ENCODE assay signal across 28 cellular contexts in the genomic region with DNA sequence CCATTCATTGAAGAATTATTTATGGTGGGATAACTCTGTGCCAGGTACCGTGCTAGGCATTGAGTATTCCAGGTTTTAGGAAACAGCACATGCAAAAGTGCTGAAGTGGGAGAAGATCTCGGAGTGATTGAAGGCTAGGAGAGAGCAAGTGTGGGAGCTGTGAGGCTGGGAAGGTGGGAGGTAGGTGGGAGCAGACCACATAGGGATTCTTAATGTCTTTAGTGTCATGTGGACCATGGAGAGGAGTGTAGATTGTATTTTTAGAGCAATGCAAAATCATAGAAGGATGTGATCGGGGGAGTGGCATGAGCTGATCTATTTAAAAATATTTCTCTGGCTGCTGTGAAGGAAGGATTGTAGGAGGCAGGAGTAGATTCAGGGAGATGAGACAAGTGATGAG. TPM values are rescaled to one million over a fixed set of nuclear protein-coding genes. Genes with fewer than 3 reads are reported as not detected.
DNase-seq lines count a peak whose midpoint lies in the region; ATAC-seq lines count a peak whose summit lies in the region.
"Had no signal": no experiment of that assay in that cellular context is flagged by ENCODE, and none has a peak within 500 bp of the region (broad histone marks: within the 10 kb centered on the region; RNA-seq: fewer than 3 reads in every experiment).

No MANE protein-coding gene starts in this region.

- H3K27ac ChIP-seq in layer of hippocampus (ENCODE audit: low read depth, low read length), result peak overlapping the region; percentile 92
- peak overlapping the region; percentile 99 for H3K27ac ChIP-seq in substantia nigra (ENCODE audit: low read depth, low read length, poor library complexity, severe bottlenecking)
- H3K27ac ChIP-seq: brain microvascular endothelial cell, neutrophil, SJCRH30 had no signal

- H3K36me3 Mint-ChIP-seq in activated naive CD8-positive, alpha-beta T cell, result peaks cover 5% of the 10 kb centered on the region
- H3K36me3 Mint-ChIP-seq in activated naive CD8-positive, alpha-beta T cell treated with anti-CD3 and anti-CD28 coated beads, Interleukin-2, amount 50 U/mL, for 24 hours (ENCODE audit: low read depth), result peaks cover 43% of the 10 kb centered on the region
- H3K36me3 Mint-ChIP-seq in activated T-helper 17 cell treated with anti-CD3 and anti-CD28 coated beads, Interleukin-2, amount 50 U/mL, for 72 hours (ENCODE audit: low read depth), result peaks cover 64% of the 10 kb centered on the region

- DNase-seq in activated naive CD8-positive, alpha-beta T cell treated with anti-CD3 and anti-CD28 coated beads, Interleukin-2, amount 50 U/mL, for 24 hours, result no peak
- DNase-seq in substantia nigra (lab: John Stamatoyannopoulos, UW) (no peak), HUDEP-2 (lab: John Stamatoyannopoulos, UW; ENCODE audit: unreplicated experiment in 76 of 76) (no peak)
- DNase-seq: activated CD4-positive, alpha-beta memory T cell treated with anti-CD3 and anti-CD28 coated beads, Interleukin-2, amount 10 ng/mL, durations not matched to agents 7 days and 5 days; activated CD4-positive, CD25-positive, alpha-beta regulatory T cell treated with anti-CD3 and anti-CD28 coated beads, Interleukin-2, amount 50 U/mL, for 72 hours; activated gamma-delta T cell treated with Interleukin-2 at 50 U/mL for 16 hours; brain microvascular endothelial cell; effector memory CD8-positive, alpha-beta T cell; foreskin fibroblast; GF-D8; heart right ventricle; KG1; mesendoderm; NCI-H1436 treated with DMSO at 0.1 percent for 48 hours; NCI-H446; NCI-H774; SJCRH30; stimulated activated naive CD8-positive, alpha-beta T cell treated with anti-CD3 and anti-CD28 coated beads, Interleukin-15, amount 100 ng/mL, for 72 hours; T-cell had no signal

- H3K27ac Mint-ChIP-seq in activated naive CD8-positive, alpha-beta T cell, result no peak overlapping the region
- H3K27ac Mint-ChIP-seq in activated naive CD8-positive, alpha-beta T cell treated with anti-CD3 and anti-CD28 coated beads, Interleukin-2, amount 50 U/mL, for 24 hours, result no peak overlapping the region
- H3K27ac Mint-ChIP-seq in activated T-helper 17 cell treated with anti-CD3 and anti-CD28 coated beads, Interleukin-2, amount 50 U/mL, for 72 hours, result no peak overlapping the region
- H3K27ac Mint-ChIP-seq: activated CD4-positive, alpha-beta memory T cell treated with anti-CD3 and anti-CD28 coated beads, Interleukin-2, amount 10 ng/mL, durations not matched to agents 7 days and 5 days; progenitor cell of endocrine pancreas; T-cell; type B pancreatic cell had no signal

- H3K27me3 Mint-ChIP-seq in activated naive CD8-positive, alpha-beta T cell, result no peaks in the 10 kb centered on the region
- no peaks in the 10 kb centered on the region for H3K27me3 Mint-ChIP-seq in activated naive CD8-positive, alpha-beta T cell treated with anti-CD3 and anti-CD28 coated beads, Interleukin-2, amount 50 U/mL, for 24 hours
- no peaks in the 10 kb centered on the region for H3K27me3 Mint-ChIP-seq in activated T-helper 17 cell treated with anti-CD3 and anti-CD28 coated beads, Interleukin-2, amount 50 U/mL, for 72 hours
- H3K27me3 Mint-ChIP-seq: activated CD4-positive, alpha-beta memory T cell treated with anti-CD3 and anti-CD28 coated beads, Interleukin-2, amount 10 ng/mL, durations not matched to agents 7 days and 5 days; effector memory CD8-positive, alpha-beta T cell; progenitor cell of endocrine pancreas; stimulated activated naive CD8-positive, alpha-beta T cell treated with anti-CD3 and anti-CD28 coated beads, Interleukin-15, amount 100 ng/mL, for 72 hours; T-cell; type B pancreatic cell had no signal

- no peaks in the 10 kb centered on the region for H3K27me3 ChIP-seq in layer of hippocampus (ENCODE audit: control insufficient read depth, insufficient read depth, low read length)
- H3K27me3 ChIP-seq: brain microvascular endothelial cell, heart right ventricle, neutrophil, SJCRH30 had no signal

- ATAC-seq in activated naive CD8-positive, alpha-beta T cell treated with anti-CD3 and anti-CD28 coated beads, Interleukin-2, amount 50 U/mL, for 24 hours, result no peak
- ATAC-seq in activated T-helper 17 cell treated with anti-CD3 and anti-CD28 coated beads, Interleukin-2, amount 50 U/mL, for 72 hours (replicated peaks), result no peak
- no peak for ATAC-seq in GM21737 (IDR thresholded peaks at IDR 0.05; ENCODE audit: unreplicated experiment)
- no peak for ATAC-seq in HG03159 (IDR thresholded peaks at IDR 0.05; ENCODE audit: unreplicated experiment)
- ATAC-seq: effector memory CD8-positive, alpha-beta T cell; esophagus mucosa; stimulated activated naive CD8-positive, alpha-beta T cell treated with anti-CD3 and anti-CD28 coated beads, Interleukin-15, amount 100 ng/mL, for 72 hours; T-cell had no signal

- H3K4me1 Mint-ChIP-seq in activated naive CD8-positive, alpha-beta T cell (ENCODE audit: low read depth), result peaks cover 60% of the 10 kb centered on the region
- peaks cover 57% of the 10 kb centered on the region for H3K4me1 Mint-ChIP-seq in activated naive CD8-positive, alpha-beta T cell treated with anti-CD3 and anti-CD28 coated beads, Interleukin-2, amount 50 U/mL, for 24 hours
- peaks cover 31% of the 10 kb centered on the region for H3K4me1 Mint-ChIP-seq in activated T-helper 17 cell treated with anti-CD3 and anti-CD28 coated beads, Interleukin-2, amount 50 U/mL, for 72 hours

- no peaks in the 10 kb centered on the region for H3K9me3 Mint-ChIP-seq in activated naive CD8-positive, alpha-beta T cell (ENCODE audit: low read depth)
- no peaks in the 10 kb centered on the region for H3K9me3 Mint-ChIP-seq in activated naive CD8-positive, alpha-beta T cell treated with anti-CD3 and anti-CD28 coated beads, Interleukin-2, amount 50 U/mL, for 24 hours
- H3K9me3 Mint-ChIP-seq in activated T-helper 17 cell treated with anti-CD3 and anti-CD28 coated beads, Interleukin-2, amount 50 U/mL, for 72 hours, result no peaks in the 10 kb centered on the region
- H3K9me3 Mint-ChIP-seq: activated CD4-positive, alpha-beta memory T cell treated with anti-CD3 and anti-CD28 coated beads, Interleukin-2, amount 10 ng/mL, durations not matched to agents 7 days and 5 days; effector memory CD8-positive, alpha-beta T cell; stimulated activated naive CD8-positive, alpha-beta T cell treated with anti-CD3 and anti-CD28 coated beads, Interleukin-15, amount 100 ng/mL, for 72 hours; T-cell; type B pancreatic cell had no signal

- peak overlapping the region; percentile 21 for H3K4me3 Mint-ChIP-seq in activated naive CD8-positive, alpha-beta T cell
- H3K4me3 Mint-ChIP-seq in activated naive CD8-positive, alpha-beta T cell treated with anti-CD3 and anti-CD28 coated beads, Interleukin-2, amount 50 U/mL, for 24 hours, result no peak overlapping the region
- peak overlapping the region; percentile 4 for H3K4me3 Mint-ChIP-seq in activated T-helper 17 cell treated with anti-CD3 and anti-CD28 coated beads, Interleukin-2, amount 50 U/mL, for 72 hours
- H3K4me3 Mint-ChIP-seq: activated CD4-positive, alpha-beta memory T cell treated with anti-CD3 and anti-CD28 coated beads, Interleukin-2, amount 10 ng/mL, durations not matched to agents 7 days and 5 days; T-cell; type B pancreatic cell had no signal

RNA-seq across cellular contexts. Expression of gene PTPN11, which starts 5.4 kb away (rescaled TPM):
- 100 to 1,000 TPM in 1 of 2 donors, 10 to 100 TPM in 1; 95.0 to 119 TPM for total RNA-seq in activated T-helper 17 cell treated with anti-CD3 and anti-CD28 coated beads, Interleukin-2, amount 50 U/mL, for 72 hours

RNA-seq across cellular contexts. Expression of gene RPL6, which starts 14.7 kb away (rescaled TPM):
- 1,000 to 10,000 TPM; 1,630 to 2,257 TPM for total RNA-seq in activated T-helper 17 cell treated with anti-CD3 and anti-CD28 coated beads, Interleukin-2, amount 50 U/mL, for 72 hours

RNA-seq across cellular contexts. Expression of gene HECTD4, which starts 41.9 kb away (rescaled TPM):
- 10 to 100 TPM; 30.8 to 33.1 TPM for total RNA-seq in activated T-helper 17 cell treated with anti-CD3 and anti-CD28 coated beads, Interleukin-2, amount 50 U/mL, for 72 hours
